Comparison of ENCODE assay signal across 1 cellular context in genomic region chr5:17077447-17078233, GRCh38.
TF ChIP-seq lines count a peak whose summit lies in the region.

No MANE protein-coding gene starts in this region.

TF ChIP-seq in GM23338, 12 proteins besides CTCF, POLR2A, EP300 and RAD21 (continued from another document):
- TF ChIP-seq ZNF462 (CRISPR knock-in tag; IDR thresholded peaks at IDR 0.05): no peak
- no peak for TF ChIP-seq ETS1 (IDR thresholded peaks at IDR 0.05)
- TF ChIP-seq EZH2 (IDR thresholded peaks at IDR 0.05; ENCODE audit: low read depth, unreplicated experiment): no peak
- no peak for TF ChIP-seq STAT1 (IDR thresholded peaks at IDR 0.05; ENCODE audit: unreplicated experiment)
